1 cellular context compared by ENCODE assay signal in genomic region chr14:93799617-93800016, GRCh38.
TF ChIP-seq lines count a peak whose summit lies in the region.

No MANE protein-coding gene starts in this region.

TF ChIP-seq in HepG2, 621 proteins besides CTCF, POLR2A, EP300 and RAD21 (continued from another document and continues in another):
- TF ChIP-seq DMTF1 (CRISPR knock-in tag; IDR thresholded peaks at IDR 0.05): no peak
- TF ChIP-seq, protein P1, sequence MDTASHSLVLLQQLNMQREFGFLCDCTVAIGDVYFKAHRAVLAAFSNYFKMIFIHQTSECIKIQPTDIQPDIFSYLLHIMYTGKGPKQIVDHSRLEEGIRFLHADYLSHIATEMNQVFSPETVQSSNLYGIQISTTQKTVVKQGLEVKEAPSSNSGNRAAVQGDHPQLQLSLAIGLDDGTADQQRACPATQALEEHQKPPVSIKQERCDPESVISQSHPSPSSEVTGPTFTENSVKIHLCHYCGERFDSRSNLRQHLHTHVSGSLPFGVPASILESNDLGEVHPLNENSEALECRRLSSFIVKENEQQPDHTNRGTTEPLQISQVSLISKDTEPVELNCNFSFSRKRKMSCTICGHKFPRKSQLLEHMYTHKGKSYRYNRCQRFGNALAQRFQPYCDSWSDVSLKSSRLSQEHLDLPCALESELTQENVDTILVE (CRISPR knock-in tag; IDR thresholded peaks at IDR 0.05): 0 out of 2 replicates have a peak, but pooled peaks have one; percentile 21
- TF ChIP-seq ZNF598 (CRISPR knock-in tag; IDR thresholded peaks at IDR 0.05; ENCODE audit: borderline replicate concordance): no peak
- TF ChIP-seq DMAP1 (CRISPR knock-in tag; IDR thresholded peaks at IDR 0.05): no peak
- TF ChIP-seq KDM3A (CRISPR knock-in tag; IDR thresholded peaks at IDR 0.05; ENCODE audit: low read depth): no peak
- TF ChIP-seq ZNF329 (CRISPR knock-in tag; IDR thresholded peaks at IDR 0.05; ENCODE audit: low read depth): no peak
- TF ChIP-seq MAFG (CRISPR knock-in tag; IDR thresholded peaks at IDR 0.05): no peak
- TF ChIP-seq ZNF879 (CRISPR knock-in tag; IDR thresholded peaks at IDR 0.05): no peak
- TF ChIP-seq IKZF4 (CRISPR knock-in tag; IDR thresholded peaks at IDR 0.05; ENCODE audit: borderline replicate concordance, low read depth, not compliant biosample characterization): no peak
- no peak for TF ChIP-seq SRSF1 (optimal IDR thresholded peaks at IDR 0.05; ENCODE audit: low read depth, low read length)
- no peak for TF ChIP-seq SRY (CRISPR knock-in tag; IDR thresholded peaks at IDR 0.05)
- 0 out of 2 replicates have a peak, but pooled peaks have one; percentile 30 for TF ChIP-seq ZFX (CRISPR knock-in tag; IDR thresholded peaks at IDR 0.05; ENCODE audit: low read depth)
- no peak for TF ChIP-seq ZNF354B (CRISPR knock-in tag; IDR thresholded peaks at IDR 0.05)
- TF ChIP-seq KIAA2018 (CRISPR knock-in tag; IDR thresholded peaks at IDR 0.05; ENCODE audit: borderline replicate concordance): no peak
- TF ChIP-seq SMC3 (IDR thresholded peaks at IDR 0.05; ENCODE audit: low read length): no peak
- peak; percentile 47; the same call in 1 of the 2 replicates for TF ChIP-seq ZMYM3 (CRISPR knock-in tag; IDR thresholded peaks at IDR 0.05)
- TF ChIP-seq ZBTB37 (CRISPR knock-in tag; IDR thresholded peaks at IDR 0.05): no peak
- TF ChIP-seq IRF2 (CRISPR knock-in tag; IDR thresholded peaks at IDR 0.05): no peak
- no peak for TF ChIP-seq LRRFIP1 (CRISPR knock-in tag; conservative IDR thresholded peaks at IDR 0.05)
- TF ChIP-seq HNF4A (CRISPR knock-in tag; IDR thresholded peaks at IDR 0.05): peak; percentile 46; the same call in 1 of the 2 replicates
- no peak for TF ChIP-seq KLF6 (CRISPR knock-in tag; IDR thresholded peaks at IDR 0.05)
- no peak for TF ChIP-seq PHB2 (IDR thresholded peaks at IDR 0.05; ENCODE audit: partially characterized antibody)
- no peak for TF ChIP-seq ZNF883 (CRISPR knock-in tag; IDR thresholded peaks at IDR 0.05; ENCODE audit: not compliant biosample characterization)
- no peak for TF ChIP-seq IKZF5 (CRISPR knock-in tag; IDR thresholded peaks at IDR 0.05)
- no peak for TF ChIP-seq ZNF251 (CRISPR knock-in tag; IDR thresholded peaks at IDR 0.05)
- no peak for TF ChIP-seq SYNCRIP (IDR thresholded peaks at IDR 0.05; ENCODE audit: insufficient read depth, low read depth, low read length)
- 0 out of 2 replicates have a peak, but pooled peaks have one; percentile 13 for TF ChIP-seq ELF1 (CRISPR knock-in tag; IDR thresholded peaks at IDR 0.05)
- TF ChIP-seq ZBTB3 (CRISPR knock-in tag; IDR thresholded peaks at IDR 0.05; ENCODE audit: borderline replicate concordance, low read depth): 0 out of 2 replicates have a peak, but pooled peaks have one; percentile 25
- TF ChIP-seq MIXL1 (CRISPR knock-in tag; IDR thresholded peaks at IDR 0.05): no peak
- no peak for TF ChIP-seq NPAS2 (CRISPR knock-in tag; IDR thresholded peaks at IDR 0.05; ENCODE audit: borderline replicate concordance)
- no peak for TF ChIP-seq SIN3A (IDR thresholded peaks at IDR 0.05; ENCODE audit: borderline replicate concordance, low read depth, low read length)
- TF ChIP-seq ZNF232 (CRISPR knock-in tag; IDR thresholded peaks at IDR 0.05; ENCODE audit: borderline replicate concordance): no peak
- TF ChIP-seq ZFP36 (IDR thresholded peaks at IDR 0.05; ENCODE audit: borderline replicate concordance, low read depth, low read length, partially characterized antibody): no peak
- no peak; the same call in 1 of the 2 replicates for TF ChIP-seq ZNF383 (CRISPR knock-in tag; IDR thresholded peaks at IDR 0.05; ENCODE audit: borderline replicate concordance)
- no peak for TF ChIP-seq AHR (CRISPR knock-in tag; IDR thresholded peaks at IDR 0.05)
- TF ChIP-seq, protein P2, sequence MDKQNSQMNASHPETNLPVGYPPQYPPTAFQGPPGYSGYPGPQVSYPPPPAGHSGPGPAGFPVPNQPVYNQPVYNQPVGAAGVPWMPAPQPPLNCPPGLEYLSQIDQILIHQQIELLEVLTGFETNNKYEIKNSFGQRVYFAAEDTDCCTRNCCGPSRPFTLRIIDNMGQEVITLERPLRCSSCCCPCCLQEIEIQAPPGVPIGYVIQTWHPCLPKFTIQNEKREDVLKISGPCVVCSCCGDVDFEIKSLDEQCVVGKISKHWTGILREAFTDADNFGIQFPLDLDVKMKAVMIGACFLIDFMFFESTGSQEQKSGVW (CRISPR knock-in tag; IDR thresholded peaks at IDR 0.05; ENCODE audit: borderline replicate concordance): no peak
- TF ChIP-seq NCOA2 (CRISPR knock-in tag; IDR thresholded peaks at IDR 0.05): peak; percentile 73; the same call in 1 of the 2 replicates
- TF ChIP-seq FOXA3 (CRISPR knock-in tag; IDR thresholded peaks at IDR 0.05): peak; percentile 76
- no peak for TF ChIP-seq NFE2L2 (IDR thresholded peaks at IDR 0.05; ENCODE audit: low read length)
- no peak for TF ChIP-seq ATF7 (IDR thresholded peaks at IDR 0.05)
- no peak for TF ChIP-seq ATF7 (CRISPR knock-in tag; IDR thresholded peaks at IDR 0.05)
- no peak for TF ChIP-seq FOXO1 (CRISPR knock-in tag; IDR thresholded peaks at IDR 0.05)
- TF ChIP-seq DNMT3B (CRISPR knock-in tag; conservative IDR thresholded peaks at IDR 0.05): no peak
- TF ChIP-seq KLF16 (CRISPR knock-in tag; IDR thresholded peaks at IDR 0.05): no peak
- no peak for TF ChIP-seq ATM (IDR thresholded peaks at IDR 0.05; ENCODE audit: borderline replicate concordance)
- no peak for TF ChIP-seq ZBTB43 (CRISPR knock-in tag; conservative IDR thresholded peaks at IDR 0.05)
- TF ChIP-seq, protein P3, sequence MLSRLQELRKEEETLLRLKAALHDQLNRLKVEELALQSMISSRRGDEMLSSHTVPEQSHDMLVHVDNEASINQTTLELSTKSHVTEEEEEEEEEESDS (CRISPR knock-in tag; IDR thresholded peaks at IDR 0.05; ENCODE audit: borderline replicate concordance): no peak
- no peak for TF ChIP-seq ZBTB38 (CRISPR knock-in tag; IDR thresholded peaks at IDR 0.05)
